16 cellular contexts compared by ENCODE assay signal in the genomic region with DNA sequence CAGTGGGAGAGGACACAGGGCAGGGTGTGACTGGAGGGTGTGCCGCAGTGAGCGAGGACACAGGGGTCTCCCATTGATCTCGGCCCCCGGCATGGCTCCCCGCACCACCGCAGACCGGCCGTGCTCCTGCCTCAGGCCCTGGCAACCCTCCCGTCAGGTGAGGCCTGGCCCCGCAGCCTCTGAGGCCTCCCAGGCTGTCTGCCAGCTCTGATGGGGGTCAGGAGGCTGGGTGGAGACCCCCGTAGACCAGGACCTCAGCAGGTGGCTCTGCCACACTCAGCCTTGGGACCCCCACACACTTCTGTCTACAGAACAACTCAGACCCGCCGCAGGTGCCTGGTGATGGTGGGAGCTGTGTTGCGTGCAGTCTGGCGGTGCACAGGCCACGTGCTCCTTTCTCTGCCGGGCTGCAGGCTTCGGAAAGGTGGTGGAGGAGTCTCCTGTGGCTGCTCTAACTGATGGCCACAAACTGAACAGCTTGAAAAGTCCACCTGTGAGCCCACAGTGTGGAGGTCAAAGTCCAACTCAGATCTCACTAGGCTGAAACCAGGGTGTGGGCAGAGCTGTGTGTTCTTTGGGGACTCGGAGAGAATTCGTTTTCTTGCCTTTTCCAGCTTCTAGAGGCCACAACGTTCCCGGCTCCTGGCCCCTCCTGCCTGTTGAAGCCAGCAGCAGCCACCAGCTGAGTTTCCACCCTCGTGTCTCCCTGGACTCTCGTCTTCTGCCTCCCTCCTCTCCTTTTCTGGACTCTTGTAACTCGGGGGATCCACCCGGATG.
DNase-seq lines count a peak whose midpoint lies in the region; ATAC-seq and TF ChIP-seq lines count a peak whose summit lies in the region.
"Had no signal": no experiment of that assay in that cellular context is flagged by ENCODE, and none has a peak within 500 bp of the region (broad histone marks: within the 10 kb centered on the region; RNA-seq: fewer than 3 reads in every experiment).

No MANE protein-coding gene starts in this region.

- no peak overlapping the region for H3K4me3 Mint-ChIP-seq in activated naive CD8-positive, alpha-beta T cell treated with anti-CD3 and anti-CD28 coated beads, Interleukin-2, amount 10 ng/mL, durations not matched to agents 7 days and 5 days
- H3K4me3 Mint-ChIP-seq in activated naive CD8-positive, alpha-beta T cell treated with anti-CD3 and anti-CD28 coated beads, Interleukin-2, amount 50 U/mL, for 24 hours, result no peak overlapping the region
- H3K4me3 Mint-ChIP-seq: stimulated activated naive CD8-positive, alpha-beta T cell treated with anti-CD3 and anti-CD28 coated beads, Interleukin-15, Interleukin-2, amounts not matched to agents 100 ng/mL and 50 ng/mL, for 24 hours had no signal

- intact Hi-C loops in adrenal gland (cut with DNase I), result loop anchor here (2.0 to 5.0 kb wide), 4 partner anchors 78 to 183 kb away; partner anchors contain the start of gene INPP5A (in 1 of the 2)

- no peaks in the 10 kb centered on the region for H3K27me3 Mint-ChIP-seq in activated naive CD8-positive, alpha-beta T cell treated with anti-CD3 and anti-CD28 coated beads, Interleukin-2, amount 10 ng/mL, durations not matched to agents 7 days and 5 days
- H3K27me3 Mint-ChIP-seq in activated naive CD8-positive, alpha-beta T cell treated with anti-CD3 and anti-CD28 coated beads, Interleukin-2, amount 50 U/mL, for 24 hours, result no peaks in the 10 kb centered on the region
- H3K27me3 Mint-ChIP-seq: stimulated activated naive CD8-positive, alpha-beta T cell treated with anti-CD3 and anti-CD28 coated beads, Interleukin-15, Interleukin-2, amounts not matched to agents 100 ng/mL and 50 ng/mL, for 24 hours had no signal

- H3K27me3 ChIP-seq in adrenal gland (no peaks in the 10 kb centered on the region), liver (ENCODE audit: control insufficient read depth in 4 of 4, insufficient read depth in 4 of 4, low read length in 3 of 4) (no peaks in the 10 kb centered on the region), tibial nerve (no peaks in the 10 kb centered on the region)

- H3K9me3 Mint-ChIP-seq in activated naive CD8-positive, alpha-beta T cell treated with anti-CD3 and anti-CD28 coated beads, Interleukin-2, amount 10 ng/mL, durations not matched to agents 7 days and 5 days, result no peaks in the 10 kb centered on the region
- H3K9me3 Mint-ChIP-seq in activated naive CD8-positive, alpha-beta T cell treated with anti-CD3 and anti-CD28 coated beads, Interleukin-2, amount 50 U/mL, for 24 hours, result no peaks in the 10 kb centered on the region
- H3K9me3 Mint-ChIP-seq: stimulated activated naive CD8-positive, alpha-beta T cell treated with anti-CD3 and anti-CD28 coated beads, Interleukin-15, Interleukin-2, amounts not matched to agents 100 ng/mL and 50 ng/mL, for 24 hours had no signal

- no peak overlapping the region for H3K27ac Mint-ChIP-seq in activated naive CD8-positive, alpha-beta T cell treated with anti-CD3 and anti-CD28 coated beads, Interleukin-2, amount 10 ng/mL, durations not matched to agents 7 days and 5 days
- H3K27ac Mint-ChIP-seq in activated naive CD8-positive, alpha-beta T cell treated with anti-CD3 and anti-CD28 coated beads, Interleukin-2, amount 50 U/mL, for 24 hours, result no peak overlapping the region
- H3K27ac Mint-ChIP-seq: stimulated activated naive CD8-positive, alpha-beta T cell treated with anti-CD3 and anti-CD28 coated beads, Interleukin-15, Interleukin-2, amounts not matched to agents 100 ng/mL and 50 ng/mL, for 24 hours had no signal

- TF ChIP-seq CTCF in adrenal gland (IDR thresholded peaks at IDR 0.05) (no peak), liver (IDR thresholded peaks at IDR 0.05; ENCODE audit: low read depth, low read length, missing input control) (no peak), tibial nerve (IDR thresholded peaks at IDR 0.05) (no peak)

- 69 to 81% (median 77%) methylated on average over 15 to 26 of the region's 26 CpGs for WGBS in adrenal gland, 4 donors
- 68% methylated on average over 26 of the region's 26 CpGs for WGBS in liver
- WGBS in tibial nerve, 2 donors, result 79 to 84% methylated on average over 17 of the region's 26 CpGs

- TF ChIP-seq RAD21 in liver (IDR thresholded peaks at IDR 0.05), result peak; percentile 50 to 69

- TF ChIP-seq EP300 in tibial nerve (IDR thresholded peaks at IDR 0.05), result no peak

- DNase-seq in activated naive CD8-positive, alpha-beta T cell treated with anti-CD3 and anti-CD28 coated beads, Interleukin-2, amount 10 ng/mL, durations not matched to agents 7 days and 5 days, result peak; percentile 34
- DNase-seq in activated naive CD8-positive, alpha-beta T cell treated with anti-CD3 and anti-CD28 coated beads, Interleukin-2, amount 50 U/mL, for 24 hours, result no peak
- DNase-seq in adrenal gland (peak in 4 of 7 donors; percentile 9 to 19 (median 11)), tibial nerve (ENCODE audit: low spot score in 2 of 2) (no peak), anterior cingulate cortex (lab: John Stamatoyannopoulos, UW) (no peak), D341Med (ENCODE audit: low spot score) (no peak), dedifferentiated amniotic fluid mesenchymal stem cell (ENCODE audit: extremely low spot score) (no peak)
- DNase-seq: esophagus squamous epithelium, NCI-H1694 treated with DMSO at 0.1 percent for 48 hours, NCI-H510A treated with DMSO at 0.1 percent for 48 hours had no signal

- no peak for ATAC-seq in activated naive CD8-positive, alpha-beta T cell treated with anti-CD3 and anti-CD28 coated beads, Interleukin-2, amount 10 ng/mL, durations not matched to agents 7 days and 5 days (ENCODE audit: low read depth)
- ATAC-seq in activated naive CD8-positive, alpha-beta T cell treated with anti-CD3 and anti-CD28 coated beads, Interleukin-2, amount 50 U/mL, for 24 hours, result no peak

- no peaks in the 10 kb centered on the region for H3K9me3 ChIP-seq in adrenal gland (replicated peaks in 1 of 3)
- no peaks in the 10 kb centered on the region for H3K9me3 ChIP-seq in liver (ENCODE audit: control insufficient read depth in 4 of 4, low read length in 3 of 4)
- no peaks in the 10 kb centered on the region for H3K9me3 ChIP-seq in tibial nerve
- H3K9me3 ChIP-seq: esophagus squamous epithelium had no signal

- TF ChIP-seq POLR2A in adrenal gland (IDR thresholded peaks at IDR 0.05) (no peak), tibial nerve (IDR thresholded peaks at IDR 0.05) (no peak)

- no peaks in the 10 kb centered on the region for H3K36me3 Mint-ChIP-seq in activated naive CD8-positive, alpha-beta T cell treated with anti-CD3 and anti-CD28 coated beads, Interleukin-2, amount 10 ng/mL, durations not matched to agents 7 days and 5 days
- H3K36me3 Mint-ChIP-seq in activated naive CD8-positive, alpha-beta T cell treated with anti-CD3 and anti-CD28 coated beads, Interleukin-2, amount 50 U/mL, for 24 hours (ENCODE audit: low read depth), result no peaks in the 10 kb centered on the region

- no peak overlapping the region for H3K4me3 ChIP-seq in adrenal gland
- H3K4me3 ChIP-seq in liver (ENCODE audit: low read depth in 1 of 3, low read length in 3 of 3), result no peak overlapping the region
- no peak overlapping the region for H3K4me3 ChIP-seq in tibial nerve
- H3K4me3 ChIP-seq: lung, skin epidermis had no signal

- no peak overlapping the region for H3K9ac ChIP-seq in liver (ENCODE audit: low read depth in 1 of 2, low read length in 2 of 2)

- H3K27ac ChIP-seq in adrenal gland (no peak overlapping the region), liver (ENCODE audit: low read depth in 1 of 2, low read length in 2 of 2) (no peak overlapping the region), tibial nerve (peak overlapping the region in 3 of 4 donors; percentile 8 to 94 (median 52))
- H3K27ac ChIP-seq: HL-60, skin epidermis, VCaP had no signal

- POLR2A ChIA-PET in activated naive CD8-positive, alpha-beta T cell treated with anti-CD3 and anti-CD28 coated beads, Interleukin-2, amount 10 ng/mL, durations not matched to agents 7 days and 5 days (lab: Charles Lee), result interaction anchor here (1.3 kb wide), 1 partner anchor 92 kb away, joined by 3 read pairs; no protein-coding TSS in a partner anchor

- H3K4me1 Mint-ChIP-seq in activated naive CD8-positive, alpha-beta T cell treated with anti-CD3 and anti-CD28 coated beads, Interleukin-2, amount 10 ng/mL, durations not matched to agents 7 days and 5 days, result no peaks in the 10 kb centered on the region
- peaks cover 2% of the 10 kb centered on the region for H3K4me1 Mint-ChIP-seq in activated naive CD8-positive, alpha-beta T cell treated with anti-CD3 and anti-CD28 coated beads, Interleukin-2, amount 50 U/mL, for 24 hours

- peaks cover 0 to 1% of the 10 kb centered on the region in 2 donors for H3K4me1 ChIP-seq in adrenal gland (replicated peaks in 1 of 2)
- H3K4me1 ChIP-seq in liver (ENCODE audit: control insufficient read depth in 4 of 4, insufficient read depth in 4 of 4, low read length in 3 of 4), result peaks cover 4 to 21% (median 13%) of the 10 kb centered on the region in 4 donors
- H3K4me1 ChIP-seq in tibial nerve, result peaks cover 0 to 59% (median 25%) of the 10 kb centered on the region in 4 donors

- no peaks in the 10 kb centered on the region for H3K36me3 ChIP-seq in adrenal gland (replicated peaks in 1 of 2)
- H3K36me3 ChIP-seq in liver (ENCODE audit: control insufficient read depth in 4 of 4, insufficient read depth in 3 of 4, low read depth in 1 of 4, low read length in 3 of 4), result no peaks in the 10 kb centered on the region
- H3K36me3 ChIP-seq in tibial nerve, result no peaks in the 10 kb centered on the region
- H3K36me3 ChIP-seq: esophagus squamous epithelium had no signal

TF ChIP-seq in liver, 16 proteins besides CTCF, POLR2A, EP300 and RAD21:
- TF ChIP-seq ATF3 (IDR thresholded peaks at IDR 0.05), result no peak
- TF ChIP-seq HNF4A (conservative IDR thresholded peaks at IDR 0.05), result peak; percentile 88 to 90
- TF ChIP-seq SP1 (IDR thresholded peaks at IDR 0.05), result peak; percentile 82
- peak; percentile 76 for TF ChIP-seq HNF4G (IDR thresholded peaks at IDR 0.05)
TF ChIP-seq in liver: peak in this region for 3.

Comparison
In these comparisons a context has a peak if more than half of its experiments do, and no peak if none do; other contexts are left out.
1. DNase-seq: peak in activated naive CD8-positive, alpha-beta T cell treated with anti-CD3 and anti-CD28 coated beads, Interleukin-2, amount 10 ng/mL, durations not matched to agents 7 days and 5 days (single experiment) and adrenal gland (4 of 7); none in activated naive CD8-positive, alpha-beta T cell treated with anti-CD3 and anti-CD28 coated beads, Interleukin-2, amount 50 U/mL, for 24 hours (single experiment), tibial nerve (0 of 2), anterior cingulate cortex (0 of 58), D341Med (single experiment) and dedifferentiated amniotic fluid mesenchymal stem cell (single experiment).
2. H3K27ac ChIP-seq: peak in tibial nerve (3 of 4); none in adrenal gland (0 of 5) and liver (0 of 2).